Comparison of ENCODE assay signal across 8 cellular contexts in the genomic region with DNA sequence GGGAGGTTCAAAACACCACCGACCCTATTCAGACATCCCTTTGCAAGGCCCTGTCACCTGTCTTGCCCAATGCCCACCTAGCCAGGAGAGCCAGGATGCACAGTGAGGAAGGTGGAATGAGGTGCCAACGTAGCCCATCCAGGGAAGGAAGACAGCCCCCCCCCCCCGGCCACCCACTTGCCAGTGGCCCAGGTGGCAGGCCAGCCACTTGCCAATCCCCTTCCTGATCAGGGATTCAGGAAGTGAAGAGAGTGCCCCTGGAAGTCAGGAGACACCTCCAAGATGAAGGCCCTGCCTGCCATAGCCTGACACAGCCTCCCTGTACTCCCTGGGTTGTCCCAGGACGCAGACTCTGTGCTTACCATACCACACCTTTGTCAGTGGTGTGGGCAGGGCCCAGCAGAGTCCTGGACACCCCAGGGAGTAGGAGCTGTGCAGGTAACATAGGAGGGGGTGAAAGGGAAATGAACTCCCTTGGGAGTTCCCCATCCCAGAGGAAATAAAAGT. TPM values are rescaled to one million over a fixed set of nuclear protein-coding genes. Genes with fewer than 3 reads are reported as not detected.
DNase-seq lines count a peak whose midpoint lies in the region; ATAC-seq and TF ChIP-seq lines count a peak whose summit lies in the region.

No MANE protein-coding gene starts in this region.

- peak overlapping the region; percentile 58 for H3K4me3 ChIP-seq in SJCRH30
- H3K4me3 ChIP-seq in iPS-18a (ENCODE audit: low read length): peak overlapping the region; percentile 40
- H3K4me3 ChIP-seq in testis: peak overlapping the region; percentile 43 to 64

- 76 to 81% methylated on average over 3 to 4 of the region's 4 CpGs for WGBS in testis, 2 donors

- no peaks in the 10 kb centered on the region for H3K36me3 Mint-ChIP-seq in activated CD8-positive, alpha-beta memory T cell treated with anti-CD3 and anti-CD28 coated beads, Interleukin-2, amount 10 ng/mL, durations not matched to agents 7 days and 5 days

- CTCF ChIA-PET in activated CD8-positive, alpha-beta memory T cell treated with anti-CD3 and anti-CD28 coated beads, Interleukin-2, amount 10 ng/mL, durations not matched to agents 7 days and 5 days (lab: Charles Lee): interaction anchor here (0.6 to 5.6 kb wide), 6 partner anchors 8 to 405 kb away, joined by 3 to 100 read pairs (median 30); a partner anchor contains a TSS

- peaks cover 9% of the 10 kb centered on the region for H3K4me1 ChIP-seq in SJCRH30
- peaks cover 28% of the 10 kb centered on the region for H3K4me1 ChIP-seq in iPS-18a (ENCODE audit: control insufficient read depth, low read depth, low read length)
- peaks cover 27% of the 10 kb centered on the region for H3K4me1 ChIP-seq in testis

- intact Hi-C loops in testis (cut with DNase I; ENCODE audit: low total_unique reads): loop anchor here (10.0 kb wide), 1 partner anchor 408 kb away; no protein-coding TSS in a partner anchor

- no peak for TF ChIP-seq CTCF in testis (IDR thresholded peaks at IDR 0.05)

- H3K9me3 ChIP-seq in SJCRH30 (replicated peaks): no peaks in the 10 kb centered on the region
- no peaks in the 10 kb centered on the region for H3K9me3 ChIP-seq in iPS-18a (ENCODE audit: control insufficient read depth, low read depth, low read length)
- no peaks in the 10 kb centered on the region for H3K9me3 ChIP-seq in testis

- no peak overlapping the region for H3K27ac ChIP-seq in SJCRH30
- no peak overlapping the region for H3K27ac ChIP-seq in iPS-18a (ENCODE audit: low read length)
- H3K27ac ChIP-seq in testis: peak overlapping the region; percentile 59 to 61

- H3K27me3 ChIP-seq in SJCRH30 (no peaks in the 10 kb centered on the region), iPS-18a (ENCODE audit: control insufficient read depth, insufficient read depth, low read length) (peaks cover 16% of the 10 kb centered on the region), testis (no peaks in the 10 kb centered on the region)

- peak overlapping the region; percentile 12 for H3K9ac ChIP-seq in iPS-18a (ENCODE audit: low read length)

- peaks cover 16% of the 10 kb centered on the region for H3K4me1 Mint-ChIP-seq in activated CD8-positive, alpha-beta memory T cell treated with anti-CD3 and anti-CD28 coated beads, Interleukin-2, amount 10 ng/mL, durations not matched to agents 7 days and 5 days

- H3K4me3 Mint-ChIP-seq in activated CD8-positive, alpha-beta memory T cell treated with anti-CD3 and anti-CD28 coated beads, Interleukin-2, amount 10 ng/mL, durations not matched to agents 7 days and 5 days: peak overlapping the region; percentile 85

- peaks cover 18% of the 10 kb centered on the region for H3K27me3 Mint-ChIP-seq in activated CD8-positive, alpha-beta memory T cell treated with anti-CD3 and anti-CD28 coated beads, Interleukin-2, amount 10 ng/mL, durations not matched to agents 7 days and 5 days

- TF ChIP-seq POLR2A in testis (IDR thresholded peaks at IDR 0.05): no peak

- no peak for DNase-seq in activated CD8-positive, alpha-beta memory T cell treated with anti-CD3 and anti-CD28 coated beads, Interleukin-2, amount 10 ng/mL, durations not matched to agents 7 days and 5 days
- no peak for DNase-seq in activated CD8-positive, alpha-beta memory T cell treated with anti-CD3 and anti-CD28 coated beads for 24 hours
- DNase-seq in SJCRH30: no peak
- no peak for DNase-seq in testis
- DNase-seq in nucleus accumbens (lab: John Stamatoyannopoulos, UW): no peak
- no peak for DNase-seq in HuH-7 (ENCODE audit: low spot score)
- no peak for DNase-seq in stimulated activated CD4-positive, alpha-beta T cell treated with anti-CD3 and anti-CD28 coated beads, Interleukin-2, amount 100 ng/mL, for 48 hours

- no peaks in the 10 kb centered on the region for H3K9me3 Mint-ChIP-seq in activated CD8-positive, alpha-beta memory T cell treated with anti-CD3 and anti-CD28 coated beads, Interleukin-2, amount 10 ng/mL, durations not matched to agents 7 days and 5 days (ENCODE audit: low read depth)

- no peaks in the 10 kb centered on the region for H3K36me3 ChIP-seq in SJCRH30
- no peaks in the 10 kb centered on the region for H3K36me3 ChIP-seq in iPS-18a (ENCODE audit: control insufficient read depth, low read depth, low read length)
- no peaks in the 10 kb centered on the region for H3K36me3 ChIP-seq in testis (ENCODE audit: low read depth, missing control alignments)

- peak overlapping the region; percentile 87 for H3K27ac Mint-ChIP-seq in activated CD8-positive, alpha-beta memory T cell treated with anti-CD3 and anti-CD28 coated beads, Interleukin-2, amount 10 ng/mL, durations not matched to agents 7 days and 5 days

- ATAC-seq in activated CD8-positive, alpha-beta memory T cell treated with anti-CD3 and anti-CD28 coated beads, Interleukin-2, amount 10 ng/mL, durations not matched to agents 7 days and 5 days: no peak

RNA-seq across cellular contexts. Expression of a gene that starts 54.7 kb away (rescaled TPM):
- 10 to 100 TPM; 45.8 to 47.5 TPM for total RNA-seq in activated CD8-positive, alpha-beta memory T cell treated with anti-CD3 and anti-CD28 coated beads, Interleukin-2, amount 10 ng/mL, durations not matched to agents 7 days and 5 days
- 58.8 and 73.0 TPM in 2 replicates for total RNA-seq in SJCRH30 (2014; rRNA removed; shearing (Covaris generic))
- total RNA-seq in testis: 10 to 100 TPM; 47.6 to 53.5 TPM
- 86.5 TPM for polyA plus RNA-seq in testis (ENCODE audit: insufficient read depth, low read depth, low replicate concordance)

RNA-seq across cellular contexts. Expression of a gene that starts 54.8 kb away (rescaled TPM):
- 10 to 100 TPM; 11.1 to 11.6 TPM for total RNA-seq in activated CD8-positive, alpha-beta memory T cell treated with anti-CD3 and anti-CD28 coated beads, Interleukin-2, amount 10 ng/mL, durations not matched to agents 7 days and 5 days
- total RNA-seq in SJCRH30 (2014; rRNA removed; shearing (Covaris generic)): 11.5 TPM in 2 replicates
- total RNA-seq in testis: 100 to 1,000 TPM; 139 to 170 TPM
- 79.0 TPM for polyA plus RNA-seq in testis (ENCODE audit: insufficient read depth, low read depth, low replicate concordance)

Comparison
In these comparisons a context has a peak if more than half of its experiments do, and no peak if none do; other contexts are left out.
1. H3K27ac ChIP-seq: peak in testis (2 of 2); none in SJCRH30 (single experiment) and iPS-18a (single experiment).
2. RNA of a gene that starts 54.8 kb away (total RNA-seq): 139 to 170 TPM in testis; 11.1 to 11.6 TPM in activated CD8-positive, alpha-beta memory T cell treated with anti-CD3 and anti-CD28 coated beads, Interleukin-2, amount 10 ng/mL, durations not matched to agents 7 days and 5 days and 11.5 TPM in SJCRH30; every median in the first group is over 10 times any median in the second.
3. Peak in every context shown above with its lines, with median percentiles within 50 percentile points of each other: H3K4me3 ChIP-seq.